ENCODE assay signal across 8 cellular contexts in genomic region chr19:4760285-4760650, GRCh38. TPM values are rescaled to one million over a fixed set of nuclear protein-coding genes. Genes with fewer than 3 reads are reported as not detected.
A peak's percentile ranks its signal among the peaks of the same experiment; 100 is the strongest.
DNase-seq lines count a peak whose midpoint lies in the region; ATAC-seq and TF ChIP-seq lines count a peak whose summit lies in the region.

No MANE protein-coding gene starts in this region.

- H3K4me1 ChIP-seq in Karpas-422 (ENCODE audit: low read length) (peaks cover 9% of the 10 kb centered on the region), tibial artery (peaks cover 0 to 13% (median 10%) of the 10 kb centered on the region in 4 donors)

- H4K20me1 ChIP-seq in Karpas-422 (ENCODE audit: insufficient read depth, low read depth, low read length), result no peaks in the 10 kb centered on the region

- H3K4me3 Mint-ChIP-seq in CD14-positive monocyte, result peak overlapping the region; percentile 20 to 82
- peak overlapping the region; percentile 32 for H3K4me3 Mint-ChIP-seq in natural killer cell treated with Interleukin-12 subunit alpha and Interleukin-12 subunit beta and Interleukin-15 and Interleukin-18, amount 100 ng/mL, for 72 hours

- ATAC-seq in natural killer cell treated with Interleukin-12 subunit alpha and Interleukin-12 subunit beta and Interleukin-15 and Interleukin-18, amount 100 ng/mL, for 72 hours, result no peak
- ATAC-seq in GM21737 (IDR thresholded peaks at IDR 0.05; ENCODE audit: unreplicated experiment), result no peak

- H3K9ac ChIP-seq in Karpas-422 (ENCODE audit: low read length), result no peak overlapping the region

- H3K4me3 ChIP-seq in Karpas-422 (ENCODE audit: low read length) (peak overlapping the region; percentile 32; the same call in 1 of the 2 replicates), coronary artery (peak overlapping the region; percentile 69), tibial artery (peak overlapping the region in 1 of 2 donors; percentile 33)

- no peaks in the 10 kb centered on the region for H3K79me2 ChIP-seq in Karpas-422 (ENCODE audit: low read length)

- peak overlapping the region; percentile 29 for H3K4me2 ChIP-seq in Karpas-422 (ENCODE audit: low read depth, low read length, poor library complexity, severe bottlenecking)

- H3K27ac ChIP-seq in Karpas-422 (ENCODE audit: low read length) (no peak overlapping the region), coronary artery (no peak overlapping the region), tibial artery (no peak overlapping the region), caudate nucleus (ENCODE audit: low read depth, low read length) (no peak overlapping the region)

- H3K36me3 Mint-ChIP-seq in CD14-positive monocyte, result no peaks in the 10 kb centered on the region
- H3K36me3 Mint-ChIP-seq in natural killer cell treated with Interleukin-12 subunit alpha and Interleukin-12 subunit beta and Interleukin-15 and Interleukin-18, amount 100 ng/mL, for 72 hours, result no peaks in the 10 kb centered on the region

- H3K27me3 Mint-ChIP-seq in CD14-positive monocyte (ENCODE audit: low read depth in 3 of 3), result peaks cover 23 to 66% (median 44%) of the 10 kb centered on the region in 3 donors
- H3K27me3 Mint-ChIP-seq in natural killer cell treated with Interleukin-12 subunit alpha and Interleukin-12 subunit beta and Interleukin-15 and Interleukin-18, amount 100 ng/mL, for 72 hours, result peaks cover 11% of the 10 kb centered on the region in 2 donors

- peaks cover 7% of the 10 kb centered on the region for H3K4me1 Mint-ChIP-seq in CD14-positive monocyte
- H3K4me1 Mint-ChIP-seq in natural killer cell treated with Interleukin-12 subunit alpha and Interleukin-12 subunit beta and Interleukin-15 and Interleukin-18, amount 100 ng/mL, for 72 hours (ENCODE audit: low read depth in 2 of 2), result peaks cover 0 to 6% of the 10 kb centered on the region in 2 donors

- no peak overlapping the region for H2AFZ ChIP-seq in Karpas-422 (ENCODE audit: low read length)

- H3K27me3 ChIP-seq in Karpas-422 (ENCODE audit: low read length), result no peaks in the 10 kb centered on the region
- H3K27me3 ChIP-seq in tibial artery, result peaks cover 0 to 53% of the 10 kb centered on the region in 2 donors

- peak overlapping the region in 2 of 7 donors; percentile 20 to 53 for H3K27ac Mint-ChIP-seq in CD14-positive monocyte
- H3K27ac Mint-ChIP-seq in natural killer cell treated with Interleukin-12 subunit alpha and Interleukin-12 subunit beta and Interleukin-15 and Interleukin-18, amount 100 ng/mL, for 72 hours, result no peak overlapping the region

- no peaks in the 10 kb centered on the region for H3K9me2 ChIP-seq in Karpas-422 (replicated peaks; ENCODE audit: insufficient read depth, low read length)

- DNase-seq in CD14-positive monocyte (ENCODE audit: low spot score), result no peak
- no peak for DNase-seq in Karpas-422
- no peak for DNase-seq in coronary artery (ENCODE audit: low spot score)
- DNase-seq in natural killer cell treated with Interleukin-12 subunit alpha and Interleukin-12 subunit beta and Interleukin-15 and Interleukin-18, amount 100 ng/mL, for 72 hours (ENCODE audit: low spot score), result no peak
- DNase-seq in tibial artery, result no peak
- DNase-seq in NAMALWA (ENCODE audit: low spot score), result no peak
- DNase-seq in caudate nucleus (lab: John Stamatoyannopoulos, UW), result no peak

- peaks cover 0 to 8% (median 4%) of the 10 kb centered on the region in 7 donors for H3K9me3 Mint-ChIP-seq in CD14-positive monocyte
- no peaks in the 10 kb centered on the region for H3K9me3 Mint-ChIP-seq in natural killer cell treated with Interleukin-12 subunit alpha and Interleukin-12 subunit beta and Interleukin-15 and Interleukin-18, amount 100 ng/mL, for 72 hours

- H3K9me3 ChIP-seq in Karpas-422 (ENCODE audit: low read length), result no peaks in the 10 kb centered on the region
- no peaks in the 10 kb centered on the region for H3K9me3 ChIP-seq in tibial artery

- no peaks in the 10 kb centered on the region for H3K36me3 ChIP-seq in Karpas-422 (ENCODE audit: insufficient read depth, low read length)
- H3K36me3 ChIP-seq in tibial artery, result no peaks in the 10 kb centered on the region

- intact Hi-C loops in CD14-positive monocyte (cut with micrococcal nuclease) (no loop called here), tibial artery (cut with DNase I; ENCODE audit: low total_unique reads) (no loop called here)

- no peak for TF ChIP-seq CTCF in CD14-positive monocyte (IDR thresholded peaks at IDR 0.05)
- no peak for TF ChIP-seq CTCF in coronary artery (IDR thresholded peaks at IDR 0.05)
- TF ChIP-seq CTCF in tibial artery (IDR thresholded peaks at IDR 0.05), result no peak

RNA-seq across cellular contexts. Expression of gene FEM1A, which starts 31.3 kb away (rescaled TPM):
- 1 to 10 TPM; 2.1 to 2.4 TPM for polyA plus RNA-seq in CD14-positive monocyte
- 7.8 and 12.5 TPM in 2 replicates for total RNA-seq in Karpas-422 (2014; rRNA removed; shearing (Covaris generic); ENCODE audit: low replicate concordance)
- 10 to 100 TPM; 19.7 to 24.0 TPM for total RNA-seq in natural killer cell treated with Interleukin-12 subunit alpha and Interleukin-12 subunit beta and Interleukin-15 and Interleukin-18, amount 100 ng/mL, for 72 hours

RNA-seq across cellular contexts. Expression of gene DPP9, which starts 36.6 kb away (rescaled TPM):
- polyA plus RNA-seq in CD14-positive monocyte, result 10 to 100 TPM; 12.6 to 13.9 TPM
- total RNA-seq in Karpas-422 (2014; rRNA removed; shearing (Covaris generic); ENCODE audit: low replicate concordance), result 26.8 and 34.8 TPM in 2 replicates
- 100 to 1,000 TPM; 125 to 175 TPM for total RNA-seq in natural killer cell treated with Interleukin-12 subunit alpha and Interleukin-12 subunit beta and Interleukin-15 and Interleukin-18, amount 100 ng/mL, for 72 hours
